16 cellular contexts compared by ENCODE assay signal in genomic region chr2:38499921-38500634, GRCh38.
DNase-seq lines count a peak whose midpoint lies in the region; ATAC-seq and TF ChIP-seq lines count a peak whose summit lies in the region.
"Had no signal": no experiment of that assay in that cellular context is flagged by ENCODE, and none has a peak within 500 bp of the region (broad histone marks: within the 10 kb centered on the region; RNA-seq: fewer than 3 reads in every experiment).

No MANE protein-coding gene starts in this region.

- H3K27me3 Mint-ChIP-seq in endodermal cell (ENCODE audit: insufficient read depth): no peaks in the 10 kb centered on the region
- peaks cover 9 to 22% (median 15%) of the 10 kb centered on the region in 5 donors for H3K27me3 Mint-ChIP-seq in naive thymus-derived CD4-positive, alpha-beta T cell

- H3K9ac ChIP-seq in endodermal cell (ENCODE audit: extremely low read depth, low read length, poor library complexity, severe bottlenecking): no peak overlapping the region
- H3K9ac ChIP-seq: KMS-11 had no signal

- H3K4me1 ChIP-seq in endodermal cell (ENCODE audit: control insufficient read depth, insufficient read depth, low read length) (peaks cover 11% of the 10 kb centered on the region), lung (ENCODE audit: control insufficient read depth in 2 of 2, insufficient read depth in 2 of 2, low read length in 2 of 2) (peaks cover 0 to 3% of the 10 kb centered on the region in 2 donors)
- no peaks in the 10 kb centered on the region for H3K4me1 ChIP-seq in naive thymus-derived CD4-positive, alpha-beta T cell (ENCODE audit: control insufficient read depth in 2 of 2, insufficient read depth in 2 of 2, low read length in 2 of 2)

- intact Hi-C loops in naive thymus-derived CD4-positive, alpha-beta T cell (cut with micrococcal nuclease): no loop called here

- H3K4me3 ChIP-seq in endodermal cell (ENCODE audit: low read length) (no peak overlapping the region), lung (no peak overlapping the region)
- no peak overlapping the region for H3K4me3 ChIP-seq in naive thymus-derived CD4-positive, alpha-beta T cell (ENCODE audit: low read length)
- H3K4me3 ChIP-seq: HAP-1 had no signal

- H3K27me3 ChIP-seq in endodermal cell (ENCODE audit: control insufficient read depth, insufficient read depth, low read length, poor library complexity, severe bottlenecking) (no peaks in the 10 kb centered on the region), lung (ENCODE audit: control insufficient read depth, insufficient read depth) (no peaks in the 10 kb centered on the region)
- H3K27me3 ChIP-seq in naive thymus-derived CD4-positive, alpha-beta T cell (ENCODE audit: control insufficient read depth in 2 of 2, insufficient read depth in 2 of 2, low read length in 2 of 2): no peaks in the 10 kb centered on the region

- WGBS in endodermal cell (ENCODE audit: insufficient coverage in 1 of 2, insufficient read length in 1 of 2), 2 experiments: 79% methylated on average over 12 to 16 of the region's 16 CpGs
- 79 to 87% methylated on average over 16 of the region's 16 CpGs for WGBS in lung, 2 donors

- H3K4me1 Mint-ChIP-seq in endodermal cell: peaks cover 20% of the 10 kb centered on the region
- peaks cover 0 to 12% (median 0%) of the 10 kb centered on the region in 7 donors for H3K4me1 Mint-ChIP-seq in naive thymus-derived CD4-positive, alpha-beta T cell

- peaks cover 14% of the 10 kb centered on the region for H3K9me3 ChIP-seq in endodermal cell (ENCODE audit: control insufficient read depth, low read length)
- peaks cover 0 to 3% of the 10 kb centered on the region in 2 donors for H3K9me3 ChIP-seq in lung (ENCODE audit: control insufficient read depth in 2 of 2, insufficient read depth in 1 of 2, low read length in 1 of 2)
- no peaks in the 10 kb centered on the region for H3K9me3 ChIP-seq in naive thymus-derived CD4-positive, alpha-beta T cell (ENCODE audit: control insufficient read depth in 2 of 3, low read length in 3 of 3)
- H3K9me3 ChIP-seq: HAP-1 had no signal

- CTCF ChIA-PET in naive thymus-derived CD4-positive, alpha-beta T cell (lab: Charles Lee): interaction anchor here (1.1 kb wide), 1 partner anchor 8 kb away, joined by 3 read pairs; no protein-coding TSS in a partner anchor

- DNase-seq in HT-29 (ENCODE audit: low spot score): peak; percentile 9
- DNase-seq in endodermal cell: peak; percentile 87
- no peak for DNase-seq in lung (ENCODE audit: low spot score)
- DNase-seq in stromal cell of bone marrow (ENCODE audit: low read depth): peak; percentile 18
- DNase-seq in activated naive CD4-positive, alpha-beta T cell (lab: John Stamatoyannopoulos, UW): no peak
- DNase-seq in naive thymus-derived CD4-positive, alpha-beta T cell: no peak
- DNase-seq: activated CD8-positive, alpha-beta memory T cell treated with anti-CD3 and anti-CD28 coated beads for 24 hours; activated naive CD8-positive, alpha-beta T cell treated with anti-CD3 and anti-CD28 coated beads for 36 hours; NCI-H187 treated with DMSO at 0.1 percent for 48 hours; OCI-M1; T-helper 9 cell had no signal

- H3K27ac ChIP-seq in endodermal cell (ENCODE audit: low read depth, low read length) (no peak overlapping the region), lung (ENCODE audit: low read depth in 1 of 2, low read length in 1 of 2) (no peak overlapping the region)
- no peak overlapping the region for H3K27ac ChIP-seq in naive thymus-derived CD4-positive, alpha-beta T cell (ENCODE audit: low read depth, low read length)
- H3K27ac ChIP-seq: KMS-11 had no signal

- H3K36me3 ChIP-seq in endodermal cell (ENCODE audit: control insufficient read depth, insufficient read depth, low read length): no peaks in the 10 kb centered on the region
- no peaks in the 10 kb centered on the region for H3K36me3 ChIP-seq in lung (ENCODE audit: control insufficient read depth in 2 of 2, insufficient read depth in 2 of 2, low read length in 2 of 2)
- H3K36me3 ChIP-seq in naive thymus-derived CD4-positive, alpha-beta T cell (ENCODE audit: control insufficient read depth in 2 of 3, insufficient read depth in 3 of 3, low read length in 3 of 3): no peaks in the 10 kb centered on the region
- H3K36me3 ChIP-seq: HAP-1 had no signal

- no peaks in the 10 kb centered on the region for H3K36me3 Mint-ChIP-seq in endodermal cell (ENCODE audit: low read depth)
- H3K36me3 Mint-ChIP-seq in naive thymus-derived CD4-positive, alpha-beta T cell: peaks cover 0 to 7% (median 5%) of the 10 kb centered on the region in 5 donors
- H3K36me3 Mint-ChIP-seq: activated naive CD8-positive, alpha-beta T cell treated with anti-CD3 and anti-CD28 coated beads for 36 hours had no signal

- peaks cover 18% of the 10 kb centered on the region for H3K9me3 Mint-ChIP-seq in endodermal cell
- peaks cover 0 to 22% (median 4%) of the 10 kb centered on the region in 11 donors for H3K9me3 Mint-ChIP-seq in naive thymus-derived CD4-positive, alpha-beta T cell

- H3K27ac Mint-ChIP-seq in endodermal cell: peak overlapping the region; percentile 62
- no peak overlapping the region for H3K27ac Mint-ChIP-seq in naive thymus-derived CD4-positive, alpha-beta T cell
- H3K27ac Mint-ChIP-seq: activated naive CD8-positive, alpha-beta T cell treated with anti-CD3 and anti-CD28 coated beads for 36 hours; dendritic cell treated with granulocyte-macrophage colony-stimulating factor and Interleukin-4, amounts not matched to agents 40 ng/mL and 50 ng/mL, for 4 days had no signal

- POLR2A ChIA-PET in naive thymus-derived CD4-positive, alpha-beta T cell (lab: Charles Lee): no interaction called here

- no peak for TF ChIP-seq CTCF in endodermal cell (conservative IDR thresholded peaks at IDR 0.05)
- no peak for TF ChIP-seq CTCF in lung (IDR thresholded peaks at IDR 0.05; ENCODE audit: control extremely low read depth, extremely low read depth)

- ATAC-seq in lung (ENCODE audit: insufficient read depth, low FRiP score) (peak; percentile 11), GM18909 (IDR thresholded peaks at IDR 0.05; ENCODE audit: poor library complexity, unreplicated experiment) (no peak), GM18519 (IDR thresholded peaks at IDR 0.05; ENCODE audit: low FRiP score, unreplicated experiment) (no peak)
- ATAC-seq in naive thymus-derived CD4-positive, alpha-beta T cell: no peak

- H3K4me3 Mint-ChIP-seq in endodermal cell: no peak overlapping the region
- no peak overlapping the region for H3K4me3 Mint-ChIP-seq in naive thymus-derived CD4-positive, alpha-beta T cell
- H3K4me3 Mint-ChIP-seq: activated naive CD8-positive, alpha-beta T cell treated with anti-CD3 and anti-CD28 coated beads for 36 hours; dendritic cell treated with granulocyte-macrophage colony-stimulating factor and Interleukin-4, amounts not matched to agents 40 ng/mL and 50 ng/mL, for 4 days had no signal

Comparison
In these comparisons a context has a peak if more than half of its experiments do, and no peak if none do; other contexts are left out.
1. DNase-seq: peak in HT-29 (single experiment), endodermal cell (single experiment) and stromal cell of bone marrow (single experiment); none in lung (single experiment), activated naive CD4-positive, alpha-beta T cell (0 of 4) and naive thymus-derived CD4-positive, alpha-beta T cell (0 of 9).